ENCODE assay signal across 21 cellular contexts in the genomic region with DNA sequence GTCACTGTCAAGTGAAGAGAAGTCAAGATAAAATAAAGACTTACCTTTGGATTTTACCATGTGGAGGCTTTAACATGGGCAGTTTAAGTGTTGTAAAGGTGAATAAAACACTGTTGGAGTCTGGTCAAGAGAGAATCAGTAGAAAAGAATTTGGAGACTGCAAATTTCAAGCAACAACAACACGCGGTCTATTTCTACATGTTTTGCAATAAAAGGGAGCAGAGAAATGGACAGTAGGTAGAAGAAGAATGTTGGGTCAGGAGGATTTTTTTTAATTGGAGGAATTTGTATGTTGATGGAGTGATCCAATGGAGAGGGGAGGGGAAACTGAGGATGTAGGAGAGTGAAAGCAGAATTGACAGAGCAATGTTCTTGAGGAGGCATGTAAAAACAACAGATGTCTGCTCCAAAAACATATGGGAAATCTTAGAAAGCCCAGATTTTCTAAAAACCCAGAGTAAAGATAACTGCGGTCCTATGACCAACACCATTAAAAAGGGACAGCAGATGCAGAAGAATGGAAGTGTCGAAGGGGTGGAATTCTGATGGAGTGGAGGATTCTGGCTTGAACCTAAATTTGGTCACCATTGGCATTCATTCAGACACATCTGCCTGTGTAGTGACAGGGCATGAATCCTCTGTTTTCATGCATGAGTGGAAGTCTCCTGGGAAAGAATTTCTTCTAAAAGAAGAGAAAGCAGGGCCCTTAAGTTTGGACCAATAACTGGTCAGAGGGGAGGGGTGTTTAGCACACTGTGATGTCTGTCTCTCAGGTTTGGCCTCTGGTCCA.
"Had no signal": no experiment of that assay in that cellular context is flagged by ENCODE, and none has a peak within 500 bp of the region (broad histone marks: within the 10 kb centered on the region; RNA-seq: fewer than 3 reads in every experiment).

No MANE protein-coding gene starts in this region.

- H3K4me1 ChIP-seq: lower lobe of right lung had no signal

- H3K4me3 ChIP-seq: heart right ventricle, lower lobe of right lung, sigmoid colon, spleen, thyroid gland had no signal

- H3K36me3 Mint-ChIP-seq: activated naive CD8-positive, alpha-beta T cell treated with anti-CD3 and anti-CD28 coated beads, Interleukin-2, amount 10 ng/mL, durations not matched to agents 7 days and 5 days; immature natural killer cell; stimulated activated memory B cell treated with anti-CD40 and anti-IgM and Interleukin-4, amounts not matched to agents 10 μg/mL and 1 μg/mL and 100 μg/mL, for 72 hours had no signal

- H3K9me3 Mint-ChIP-seq: activated CD4-positive, alpha-beta T cell treated with anti-CD3 and anti-CD28 coated beads, Interleukin-2, amount 10 ng/mL, durations not matched to agents 24 days and 14 days; activated CD8-positive, alpha-beta T cell treated with anti-CD3 and anti-CD28 coated beads for 36 hours; activated naive CD8-positive, alpha-beta T cell treated with anti-CD3 and anti-CD28 coated beads, Interleukin-2, amount 10 ng/mL, durations not matched to agents 7 days and 5 days; activated T-cell treated with anti-CD3 and anti-CD28 coated beads, Interleukin-2, amount 50 U/mL, for 24 hours; activated T-helper 2 cell treated with anti-CD3 and anti-CD28 coated beads, Interferon-gamma antibody, Interleukin-2, Interleukin-4, amounts not matched to agents 10 μg/mL and 5 μg/mL and 100 μg/mL, durations not matched to agents 14 hours and 24 hours and 36 hours; immature natural killer cell; nephron; stimulated activated memory B cell treated with anti-CD40 and anti-IgM and Interleukin-4, amounts not matched to agents 10 μg/mL and 1 μg/mL and 100 μg/mL, for 72 hours had no signal

- ATAC-seq: activated CD8-positive, alpha-beta T cell treated with anti-CD3 and anti-CD28 coated beads for 36 hours; heart right ventricle; left cardiac atrium; lower lobe of right lung; stimulated activated memory B cell treated with anti-CD40 and anti-IgM and Interleukin-4, amounts not matched to agents 10 μg/mL and 1 μg/mL and 100 μg/mL, for 72 hours had no signal

- H3K27ac ChIP-seq: heart right ventricle, lower lobe of right lung, sigmoid colon, spleen, thyroid gland had no signal

- H3K27ac Mint-ChIP-seq: activated CD4-positive, alpha-beta T cell treated with anti-CD3 and anti-CD28 coated beads, Interleukin-2, amount 10 ng/mL, durations not matched to agents 24 days and 14 days; activated CD8-positive, alpha-beta T cell treated with anti-CD3 and anti-CD28 coated beads for 36 hours; activated naive CD8-positive, alpha-beta T cell treated with anti-CD3 and anti-CD28 coated beads, Interleukin-2, amount 10 ng/mL, durations not matched to agents 7 days and 5 days; activated T-cell treated with anti-CD3 and anti-CD28 coated beads, Interleukin-2, amount 50 U/mL, for 24 hours; activated T-helper 2 cell treated with anti-CD3 and anti-CD28 coated beads, Interferon-gamma antibody, Interleukin-2, Interleukin-4, amounts not matched to agents 10 μg/mL and 5 μg/mL and 100 μg/mL, durations not matched to agents 14 hours and 24 hours and 36 hours; immature natural killer cell; nephron; stimulated activated memory B cell treated with anti-CD40 and anti-IgM and Interleukin-4, amounts not matched to agents 10 μg/mL and 1 μg/mL and 100 μg/mL, for 72 hours had no signal

- H3K4me1 Mint-ChIP-seq: activated CD4-positive, alpha-beta T cell treated with anti-CD3 and anti-CD28 coated beads, Interleukin-2, amount 10 ng/mL, durations not matched to agents 24 days and 14 days; activated naive CD8-positive, alpha-beta T cell treated with anti-CD3 and anti-CD28 coated beads, Interleukin-2, amount 10 ng/mL, durations not matched to agents 7 days and 5 days; immature natural killer cell; nephron had no signal

- DNase-seq: activated CD4-positive, alpha-beta T cell treated with anti-CD3 and anti-CD28 coated beads, Interleukin-2, amount 10 ng/mL, durations not matched to agents 24 days and 14 days; activated CD8-positive, alpha-beta T cell treated with anti-CD3 and anti-CD28 coated beads for 36 hours; activated naive CD4-positive, alpha-beta T cell treated with Interleukin-2 at 50 U/mL for 16 hours; activated naive CD8-positive, alpha-beta T cell treated with anti-CD3 and anti-CD28 coated beads, Interleukin-2, amount 10 ng/mL, durations not matched to agents 7 days and 5 days; activated T-cell treated with anti-CD3 and anti-CD28 coated beads, Interleukin-2, amount 50 U/mL, for 24 hours; aorta; cortex of kidney; heart right ventricle; immature natural killer cell; left cardiac atrium; lower lobe of right lung; nucleus accumbens; posterior cingulate gyrus; sigmoid colon; spleen; stimulated activated CD4-positive, alpha-beta T cell treated with anti-CD3 and anti-CD28 coated beads, Interleukin-4, amount 100 ng/mL, for 4 hours; T1000; thyroid gland had no signal

- H3K27me3 Mint-ChIP-seq: activated CD4-positive, alpha-beta T cell treated with anti-CD3 and anti-CD28 coated beads, Interleukin-2, amount 10 ng/mL, durations not matched to agents 24 days and 14 days; activated CD8-positive, alpha-beta T cell treated with anti-CD3 and anti-CD28 coated beads for 36 hours; activated T-cell treated with anti-CD3 and anti-CD28 coated beads, Interleukin-2, amount 50 U/mL, for 24 hours; stimulated activated memory B cell treated with anti-CD40 and anti-IgM and Interleukin-4, amounts not matched to agents 10 μg/mL and 1 μg/mL and 100 μg/mL, for 72 hours had no signal

- H3K27me3 ChIP-seq: heart right ventricle, sigmoid colon, spleen, thyroid gland had no signal

- H3K4me3 Mint-ChIP-seq: activated CD4-positive, alpha-beta T cell treated with anti-CD3 and anti-CD28 coated beads, Interleukin-2, amount 10 ng/mL, durations not matched to agents 24 days and 14 days; activated CD8-positive, alpha-beta T cell treated with anti-CD3 and anti-CD28 coated beads for 36 hours; activated naive CD8-positive, alpha-beta T cell treated with anti-CD3 and anti-CD28 coated beads, Interleukin-2, amount 10 ng/mL, durations not matched to agents 7 days and 5 days; activated T-cell treated with anti-CD3 and anti-CD28 coated beads, Interleukin-2, amount 50 U/mL, for 24 hours; immature natural killer cell; nephron; stimulated activated memory B cell treated with anti-CD40 and anti-IgM and Interleukin-4, amounts not matched to agents 10 μg/mL and 1 μg/mL and 100 μg/mL, for 72 hours had no signal

- H3K36me3 ChIP-seq: heart right ventricle, lower lobe of right lung, sigmoid colon, spleen, thyroid gland had no signal
